Comparison of ENCODE assay signal across 8 cellular contexts in the genomic region with DNA sequence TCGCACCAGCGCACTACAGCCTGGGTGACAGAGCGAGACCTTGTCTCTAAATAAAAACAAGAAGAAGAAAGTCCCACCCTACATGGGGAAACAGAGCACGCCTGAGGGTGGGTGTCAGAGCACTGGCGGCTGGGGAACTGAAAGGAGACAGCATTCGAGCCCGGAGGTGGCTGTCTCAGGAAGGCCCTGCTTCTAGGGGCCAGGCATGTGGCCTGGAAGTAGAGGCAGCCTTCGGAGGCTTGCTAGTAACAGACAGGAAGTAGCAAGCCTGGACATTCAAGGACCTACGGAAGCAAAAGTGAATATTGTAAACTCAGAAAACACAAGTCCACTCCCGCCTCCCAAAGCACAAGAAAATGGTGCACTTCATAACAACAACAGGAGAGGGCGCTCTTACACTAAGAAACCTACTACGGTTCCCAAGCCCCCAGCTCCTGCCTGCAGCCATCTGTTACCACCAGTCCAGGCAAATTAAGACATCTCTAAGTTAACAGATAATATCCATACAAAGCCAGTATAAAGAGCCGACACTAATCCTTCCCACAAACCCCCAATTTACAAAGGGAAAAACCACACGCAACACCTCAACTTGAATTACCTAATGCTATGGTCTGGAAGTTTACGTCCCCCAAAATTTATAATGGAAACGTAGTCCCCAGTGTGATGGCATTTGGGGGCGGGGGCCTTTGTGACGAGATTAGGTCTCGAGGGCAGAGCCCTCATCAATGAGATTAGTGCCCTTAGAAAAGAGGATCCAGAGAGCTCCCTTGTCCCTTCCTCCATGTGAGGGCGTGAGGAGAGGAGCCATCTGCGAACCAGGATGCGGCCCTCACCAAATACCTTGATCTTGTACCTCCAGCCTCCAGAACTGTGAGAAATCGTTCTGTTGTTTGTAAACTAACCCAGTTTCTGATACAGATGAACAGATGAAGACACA. TPM values are rescaled to one million over a fixed set of nuclear protein-coding genes. Genes with fewer than 3 reads are reported as not detected.
DNase-seq lines count a peak whose midpoint lies in the region; ATAC-seq, FAIRE-seq and TF ChIP-seq lines count a peak whose summit lies in the region.

No MANE protein-coding gene starts in this region.

- TF ChIP-seq RAD21 in H1 (IDR thresholded peaks at IDR 0.05 in 1 of 2, conservative IDR thresholded peaks at IDR 0.05 in 1 of 2; ENCODE audit: low read depth in 2 of 2, low read length in 2 of 2) = peak; percentile 91 to 94

- H3K4me3 ChIP-seq in H1 (ENCODE audit: extremely low read depth in 1 of 4, insufficient read depth in 2 of 4, low read depth in 3 of 4, low read length in 4 of 4) (no peak overlapping the region), MG63 (no peak overlapping the region)

- no peak overlapping the region for H3K14ac ChIP-seq in H1 (ENCODE audit: insufficient read length)

- no peaks in the 10 kb centered on the region; the same call in 1 of the 2 replicates for H3K23me2 ChIP-seq in H1 (ENCODE audit: low read depth, low read length)

- H3K9ac ChIP-seq in H1 (replicated peaks in 1 of 4; ENCODE audit: extremely low read depth in 1 of 4, low read depth in 3 of 4, low read length in 3 of 4) = no peak overlapping the region

- H4K5ac ChIP-seq in H1 (ENCODE audit: insufficient read length, low read depth, low read length) = no peak overlapping the region

- ATAC-seq in GM19328 (IDR thresholded peaks at IDR 0.05; ENCODE audit: unreplicated experiment) (no peak), GM21825 (IDR thresholded peaks at IDR 0.05; ENCODE audit: unreplicated experiment) (no peak)

- TF ChIP-seq CTCF in H1 (IDR thresholded peaks at IDR 0.05; ENCODE audit: control extremely low read depth in 1 of 3, insufficient read depth in 1 of 3, low read depth in 1 of 3, low read length in 3 of 3) = peak; percentile 54 to 87 (median 84)

- no peak overlapping the region for H3K4ac ChIP-seq in H1 (replicated peaks; ENCODE audit: insufficient read length, low read depth, low read length)

- peak; percentile 12 for DNase-seq in stimulated activated CD4-positive, alpha-beta T cell treated with anti-CD3 and anti-CD28 coated beads, Interleukin-15, amount 100 ng/mL, for 24 hours
- no peak for DNase-seq in stimulated activated CD4-positive, alpha-beta T cell treated with anti-CD3 and anti-CD28 coated beads, Interleukin-2, amount 100 ng/mL, for 24 hours
- DNase-seq in NCI-H526 treated with DMSO at 0.1 percent for 48 hours (lab: John Stamatoyannopoulos, UW) = peak; percentile 6
- DNase-seq in H1 (ENCODE audit: low read depth in 1 of 2, low spot score in 2 of 2) = peak; percentile 29 to 88
- DNase-seq in NOMO-1 treated with dmso at 0.1 percent for 144 hours (lab: John Stamatoyannopoulos, UW; ENCODE audit: unreplicated experiment) = no peak
- DNase-seq in MG63 = no peak

- no peak overlapping the region for H3K56ac ChIP-seq in H1 (replicated peaks; ENCODE audit: insufficient read length, low read depth, low read length)

- no peak overlapping the region for H2BK5ac ChIP-seq in H1 (ENCODE audit: low read depth, low read length)

- WGBS in H1 (ENCODE audit: extremely low coverage in 1 of 2, insufficient coverage in 1 of 2, insufficient read length in 1 of 2, insufficient replicate concordance in 2 of 2, low coverage in 1 of 2, low lambda C conversion rate in 2 of 2, missing lambda C conversion rate in 1 of 2), 2 experiments = 71% methylated on average over 23 of the region's 23 CpGs; no CpG with 5 or more reads in 1 of the 2 experiments

- no peak overlapping the region for H3K27ac ChIP-seq in H1 (ENCODE audit: low read depth, low read length)

- CTCF ChIA-PET in H1 (lab: Charles Lee; ENCODE audit: partially characterized antibody) = interaction anchor here (0.6 to 8.9 kb wide), 26 partner anchors 9 to 405 kb away, joined by 3 to 61 read pairs (median 4); partner anchors contain the start of gene RASGEF1C

- no peak overlapping the region for H3K18ac ChIP-seq in H1 (ENCODE audit: extremely low read depth, low read length)

- H3K4me1 ChIP-seq in H1 (replicated peaks in 1 of 4; ENCODE audit: control insufficient read depth in 3 of 4, insufficient read depth in 4 of 4, low read length in 3 of 4) = no peaks in the 10 kb centered on the region

- TF ChIP-seq POLR2A in H1 (IDR thresholded peaks at IDR 0.05; ENCODE audit: control extremely low read depth in 1 of 2, low read depth in 2 of 2, low read length in 2 of 2) = no peak

- H2BK120ac ChIP-seq in H1 (replicated peaks; ENCODE audit: low read depth, low read length) = no peak overlapping the region

- H3K9me3 ChIP-seq in H1 (ENCODE audit: insufficient read depth in 2 of 2, low read depth in 1 of 2, low read length in 1 of 2) (no peaks in the 10 kb centered on the region), MG63 (no peaks in the 10 kb centered on the region)

- H2BK20ac ChIP-seq in H1 (ENCODE audit: low read length) = no peak overlapping the region

- H3K4me2 ChIP-seq in H1 (ENCODE audit: insufficient read depth in 1 of 2, low read depth in 2 of 2, low read length in 2 of 2) = no peak overlapping the region

- no peaks in the 10 kb centered on the region for H3K79me1 ChIP-seq in H1 (ENCODE audit: low read depth, low read length)

- H4K91ac ChIP-seq in H1 (replicated peaks; ENCODE audit: insufficient read length, low read length) = no peak overlapping the region

- no peaks in the 10 kb centered on the region for H4K20me1 ChIP-seq in H1 (replicated peaks in 1 of 2; ENCODE audit: control insufficient read depth in 1 of 2, insufficient read depth in 2 of 2, low read length in 2 of 2)

- H3K27me3 ChIP-seq in H1 (replicated peaks in 1 of 4; ENCODE audit: control insufficient read depth in 3 of 4, extremely low read depth in 1 of 4, insufficient read depth in 3 of 4, low read length in 3 of 4) = no peaks in the 10 kb centered on the region
- H3K27me3 ChIP-seq in MG63 = 0 out of 2 replicates have a peak, but pooled peaks cover 2% of the 10 kb centered on the region

- no peaks in the 10 kb centered on the region for H3K79me2 ChIP-seq in H1 (ENCODE audit: control insufficient read depth in 1 of 2, insufficient read depth in 2 of 2, low read length in 2 of 2)

- H4K8ac ChIP-seq in H1 (ENCODE audit: extremely low read depth, insufficient read depth, low read length) = no peak overlapping the region

- no peaks in the 10 kb centered on the region for H3K36me3 ChIP-seq in H1 (ENCODE audit: control insufficient read depth in 2 of 4, insufficient read depth in 4 of 4, low read length in 3 of 4)
- no peaks in the 10 kb centered on the region for H3K36me3 ChIP-seq in MG63

- TF ChIP-seq EP300 in H1 (IDR thresholded peaks at IDR 0.05; ENCODE audit: borderline replicate concordance in 1 of 2, low read depth in 2 of 2, low read length in 2 of 2) = no peak

- no peak overlapping the region for H2AFZ ChIP-seq in H1 (ENCODE audit: low read length)

- no peak overlapping the region for H2AK5ac ChIP-seq in H1 (ENCODE audit: low read depth, low read length)

- peak; percentile 85 for FAIRE-seq in H1 (lab: Jason Lieb, UNC)

- H2BK12ac ChIP-seq in H1 (ENCODE audit: low read depth, low read length) = no peak overlapping the region

- no peak overlapping the region for H3K23ac ChIP-seq in H1 (ENCODE audit: insufficient read length)

- no peak overlapping the region for H2BK15ac ChIP-seq in H1 (ENCODE audit: low read length)

- POLR2A ChIA-PET in H1 (lab: Charles Lee; ENCODE audit: partially characterized antibody) = interaction anchor here (0.7 kb wide), 1 partner anchor 283 kb away, joined by 3 read pairs; no protein-coding TSS in a partner anchor

TF ChIP-seq in H1, 55 proteins besides CTCF, POLR2A, EP300 and RAD21:
- TF ChIP-seq JUN (IDR thresholded peaks at IDR 0.05; ENCODE audit: low read depth, low read length) (no peak), ASH2L (IDR thresholded peaks at IDR 0.05; ENCODE audit: low read length) (no peak), MAX (IDR thresholded peaks at IDR 0.05) (no peak), SIN3A (conservative IDR thresholded peaks at IDR 0.05 in 1 of 2, IDR thresholded peaks at IDR 0.05 in 1 of 2; ENCODE audit: low read depth in 1 of 2, low read length in 2 of 2) (0 out of 4 replicates have a peak, but pooled peaks of 1 of the 2 experiments have one; percentile 32), POU5F1 (IDR thresholded peaks at IDR 0.05; ENCODE audit: low read depth, low read length) (no peak), TEAD4 (IDR thresholded peaks at IDR 0.05; ENCODE audit: low read depth, low read length) (no peak), SRF (IDR thresholded peaks at IDR 0.05; ENCODE audit: low read depth, low read length) (no peak), PHF8 (conservative IDR thresholded peaks at IDR 0.05; ENCODE audit: low read depth, low read length) (no peak), E2F6 (IDR thresholded peaks at IDR 0.05) (no peak), FOSL1 (IDR thresholded peaks at IDR 0.05; ENCODE audit: insufficient read depth, low read depth, low read length) (no peak), TCF12 (IDR thresholded peaks at IDR 0.05; ENCODE audit: low read depth, low read length) (peak; percentile 38; the same call in 1 of the 2 replicates)
TF ChIP-seq in H1: peak in this region for 2.

RNA-seq across cellular contexts. Expression of gene RASGEF1C, which starts 7.7 kb away (rescaled TPM):
- 0.46 and 0.61 TPM in 2 replicates for total RNA-seq in H1 (2021; fragmentation: NEBNext Ultra II Directional; extraction: Animal tissue kit (Norgen Biotek cat#: 25700))
- 0.26 and 0.44 TPM in 2 replicates for polyA plus RNA-seq in H1 (2011; rRNA removed)
- 0.17 TPM for polyA plus RNA-seq in H1 (2011; cell fraction: cytosol; rRNA removed)
- 0.47 TPM for polyA plus RNA-seq in H1 (2011; cell fraction: nucleus; rRNA removed)
- polyA plus RNA-seq in H1 (2012, experiment 1 of 2) = 0.26 to 0.46 TPM (median 0.36 TPM) in 4 replicates
- 0.38 TPM for polyA plus RNA-seq in H1 (2012, experiment 2 of 2)
- 0.22 TPM for polyA plus RNA-seq in H1 (2013, experiment 1 of 2)
- 0.15 TPM for polyA plus RNA-seq in H1 (2013, experiment 2 of 2)
- polyA minus RNA-seq in H1 (2011; rRNA and poly(A)+ RNA removed) = 0.27 TPM in 1 of 2 replicates, not detected in the other
- polyA minus RNA-seq in H1 (2011; cell fraction: cytosol; rRNA and poly(A)+ RNA removed) = not detected
- polyA minus RNA-seq in H1 (2011; cell fraction: nucleus; rRNA and poly(A)+ RNA removed) = 0.40 TPM
- total RNA-seq in MG63 (2014; rRNA removed; shearing (Covaris generic); ENCODE audit: low replicate concordance) = not detected in 2 replicates

Comparison
In these comparisons a context has a peak if more than half of its experiments do, and no peak if none do; other contexts are left out.
1. DNase-seq: peak in stimulated activated CD4-positive, alpha-beta T cell treated with anti-CD3 and anti-CD28 coated beads, Interleukin-15, amount 100 ng/mL, for 24 hours (single experiment), NCI-H526 treated with DMSO at 0.1 percent for 48 hours (single experiment) and H1 (2 of 2); none in stimulated activated CD4-positive, alpha-beta T cell treated with anti-CD3 and anti-CD28 coated beads, Interleukin-2, amount 100 ng/mL, for 24 hours (0 of 2), NOMO-1 treated with dmso at 0.1 percent for 144 hours (single experiment) and MG63 (single experiment).